1 cellular context compared by ENCODE assay signal in genomic region chr19:45952691-45953505, GRCh38.
A peak's percentile ranks its signal among the peaks of the same experiment; 100 is the strongest.
TF ChIP-seq lines count a peak whose summit lies in the region.

No MANE protein-coding gene starts in this region.

TF ChIP-seq in HepG2, 621 proteins besides CTCF, POLR2A, EP300 and RAD21 (continued from another document and continues in another):
- TF ChIP-seq ZBTB2 (CRISPR knock-in tag; IDR thresholded peaks at IDR 0.05; ENCODE audit: low read depth) (no peak), ZNF44 (CRISPR knock-in tag; IDR thresholded peaks at IDR 0.05) (no peak), RNF2 (conservative IDR thresholded peaks at IDR 0.05; ENCODE audit: low read depth) (no peak), ZNF557 (CRISPR knock-in tag; IDR thresholded peaks at IDR 0.05) (0 out of 2 replicates have a peak, but pooled peaks have one; percentile 72), ZFP37 (CRISPR knock-in tag; IDR thresholded peaks at IDR 0.05; ENCODE audit: borderline replicate concordance) (peak; percentile 28; the same call in 1 of the 2 replicates), SMAD1 (CRISPR knock-in tag; IDR thresholded peaks at IDR 0.05; ENCODE audit: borderline replicate concordance, low read depth) (no peak), IRX3 (CRISPR knock-in tag; IDR thresholded peaks at IDR 0.05; ENCODE audit: borderline replicate concordance, low read depth) (no peak), PHF20 (CRISPR knock-in tag; IDR thresholded peaks at IDR 0.05) (no peak), ZBTB26 (CRISPR knock-in tag; IDR thresholded peaks at IDR 0.05; ENCODE audit: borderline replicate concordance) (0 out of 2 replicates have a peak, but pooled peaks have one; percentile 56), ZNF263 (CRISPR knock-in tag; IDR thresholded peaks at IDR 0.05) (no peak), ZNF577 (CRISPR knock-in tag; IDR thresholded peaks at IDR 0.05; ENCODE audit: borderline replicate concordance, low read depth) (no peak), BHLHE40 (IDR thresholded peaks at IDR 0.05; ENCODE audit: low read length) (no peak), FOXK2 (IDR thresholded peaks at IDR 0.05) (no peak), ZNF629 (CRISPR knock-in tag; conservative IDR thresholded peaks at IDR 0.05) (no peak), ZNF773 (CRISPR knock-in tag; IDR thresholded peaks at IDR 0.05; ENCODE audit: borderline replicate concordance) (no peak), ARNT2 (CRISPR knock-in tag; IDR thresholded peaks at IDR 0.05; ENCODE audit: low read depth) (peak; percentile 40; the same call in 1 of the 2 replicates), ZNF724P (CRISPR knock-in tag; IDR thresholded peaks at IDR 0.05; ENCODE audit: borderline replicate concordance) (no peak), ZKSCAN8 (CRISPR knock-in tag; IDR thresholded peaks at IDR 0.05; ENCODE audit: borderline replicate concordance) (no peak), GPBP1L1 (CRISPR knock-in tag; IDR thresholded peaks at IDR 0.05) (no peak), GABPA (IDR thresholded peaks at IDR 0.05; ENCODE audit: low read depth, low read length) (peak; percentile 22; the same call in 1 of the 2 replicates), GABPA (CRISPR knock-in tag; IDR thresholded peaks at IDR 0.05; ENCODE audit: low read depth) (peak; percentile 55; the same call in 1 of the 2 replicates), MXD1 (CRISPR knock-in tag; IDR thresholded peaks at IDR 0.05) (no peak), MIER3 (CRISPR knock-in tag; IDR thresholded peaks at IDR 0.05; ENCODE audit: borderline replicate concordance) (no peak), HNRNPUL1 (IDR thresholded peaks at IDR 0.05; ENCODE audit: low read depth, low read length) (no peak), ZNF136 (CRISPR knock-in tag; IDR thresholded peaks at IDR 0.05; ENCODE audit: low read depth) (no peak), RXRB (CRISPR knock-in tag; IDR thresholded peaks at IDR 0.05; ENCODE audit: borderline replicate concordance) (no peak), NFKB2 (CRISPR knock-in tag; IDR thresholded peaks at IDR 0.05; ENCODE audit: borderline replicate concordance) (peak; percentile 87; the same call in 1 of the 2 replicates), SKIL (CRISPR knock-in tag; IDR thresholded peaks at IDR 0.05; ENCODE audit: borderline replicate concordance) (no peak), ZNF281 (CRISPR knock-in tag; IDR thresholded peaks at IDR 0.05; ENCODE audit: borderline replicate concordance) (no peak), NONO (IDR thresholded peaks at IDR 0.05) (no peak), NONO (CRISPR knock-in tag; conservative IDR thresholded peaks at IDR 0.05) (no peak), MZF1 (CRISPR knock-in tag; IDR thresholded peaks at IDR 0.05; ENCODE audit: borderline replicate concordance) (no peak), KDM5B (CRISPR knock-in tag; IDR thresholded peaks at IDR 0.05; ENCODE audit: borderline replicate concordance) (peak; percentile 53; the same call in 1 of the 2 replicates), MLX (CRISPR knock-in tag; IDR thresholded peaks at IDR 0.05) (no peak), MBNL3 (CRISPR knock-in tag; conservative IDR thresholded peaks at IDR 0.05) (no peak), RFX3 (CRISPR knock-in tag; IDR thresholded peaks at IDR 0.05) (no peak), AHR (CRISPR knock-in tag; IDR thresholded peaks at IDR 0.05) (0 out of 2 replicates have a peak, but pooled peaks have one; percentile 36), DNMT1 (CRISPR knock-in tag; IDR thresholded peaks at IDR 0.05) (no peak), HDAC6 (IDR thresholded peaks at IDR 0.05; ENCODE audit: low read depth, low read length) (no peak)
- TF ChIP-seq, protein P1, sequence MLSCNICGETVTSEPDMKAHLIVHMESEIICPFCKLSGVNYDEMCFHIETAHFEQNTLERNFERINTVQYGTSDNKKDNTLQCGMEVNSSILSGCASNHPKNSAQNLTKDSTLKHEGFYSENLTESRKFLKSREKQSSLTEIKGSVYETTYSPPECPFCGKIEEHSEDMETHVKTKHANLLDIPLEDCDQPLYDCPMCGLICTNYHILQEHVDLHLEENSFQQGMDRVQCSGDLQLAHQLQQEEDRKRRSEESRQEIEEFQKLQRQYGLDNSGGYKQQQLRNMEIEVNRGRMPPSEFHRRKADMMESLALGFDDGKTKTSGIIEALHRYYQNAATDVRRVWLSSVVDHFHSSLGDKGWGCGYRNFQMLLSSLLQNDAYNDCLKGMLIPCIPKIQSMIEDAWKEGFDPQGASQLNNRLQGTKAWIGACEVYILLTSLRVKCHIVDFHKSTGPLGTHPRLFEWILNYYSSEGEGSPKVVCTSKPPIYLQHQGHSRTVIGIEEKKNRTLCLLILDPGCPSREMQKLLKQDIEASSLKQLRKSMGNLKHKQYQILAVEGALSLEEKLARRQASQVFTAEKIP (CRISPR knock-in tag; IDR thresholded peaks at IDR 0.05; ENCODE audit: borderline replicate concordance), result no peak
- TF ChIP-seq, protein P2, sequence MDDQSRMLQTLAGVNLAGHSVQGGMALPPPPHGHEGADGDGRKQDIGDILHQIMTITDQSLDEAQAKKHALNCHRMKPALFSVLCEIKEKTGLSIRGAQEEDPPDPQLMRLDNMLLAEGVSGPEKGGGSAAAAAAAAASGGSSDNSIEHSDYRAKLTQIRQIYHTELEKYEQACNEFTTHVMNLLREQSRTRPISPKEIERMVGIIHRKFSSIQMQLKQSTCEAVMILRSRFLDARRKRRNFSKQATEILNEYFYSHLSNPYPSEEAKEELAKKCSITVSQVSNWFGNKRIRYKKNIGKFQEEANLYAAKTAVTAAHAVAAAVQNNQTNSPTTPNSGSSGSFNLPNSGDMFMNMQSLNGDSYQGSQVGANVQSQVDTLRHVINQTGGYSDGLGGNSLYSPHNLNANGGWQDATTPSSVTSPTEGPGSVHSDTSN (CRISPR knock-in tag; IDR thresholded peaks at IDR 0.05; ENCODE audit: borderline replicate concordance), result no peak
- TF ChIP-seq, protein P3, sequence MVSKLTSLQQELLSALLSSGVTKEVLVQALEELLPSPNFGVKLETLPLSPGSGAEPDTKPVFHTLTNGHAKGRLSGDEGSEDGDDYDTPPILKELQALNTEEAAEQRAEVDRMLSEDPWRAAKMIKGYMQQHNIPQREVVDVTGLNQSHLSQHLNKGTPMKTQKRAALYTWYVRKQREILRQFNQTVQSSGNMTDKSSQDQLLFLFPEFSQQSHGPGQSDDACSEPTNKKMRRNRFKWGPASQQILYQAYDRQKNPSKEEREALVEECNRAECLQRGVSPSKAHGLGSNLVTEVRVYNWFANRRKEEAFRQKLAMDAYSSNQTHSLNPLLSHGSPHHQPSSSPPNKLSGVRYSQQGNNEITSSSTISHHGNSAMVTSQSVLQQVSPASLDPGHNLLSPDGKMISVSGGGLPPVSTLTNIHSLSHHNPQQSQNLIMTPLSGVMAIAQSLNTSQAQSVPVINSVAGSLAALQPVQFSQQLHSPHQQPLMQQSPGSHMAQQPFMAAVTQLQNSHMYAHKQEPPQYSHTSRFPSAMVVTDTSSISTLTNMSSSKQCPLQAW (CRISPR knock-in tag; IDR thresholded peaks at IDR 0.05), result no peak
- TF ChIP-seq, protein P4, sequence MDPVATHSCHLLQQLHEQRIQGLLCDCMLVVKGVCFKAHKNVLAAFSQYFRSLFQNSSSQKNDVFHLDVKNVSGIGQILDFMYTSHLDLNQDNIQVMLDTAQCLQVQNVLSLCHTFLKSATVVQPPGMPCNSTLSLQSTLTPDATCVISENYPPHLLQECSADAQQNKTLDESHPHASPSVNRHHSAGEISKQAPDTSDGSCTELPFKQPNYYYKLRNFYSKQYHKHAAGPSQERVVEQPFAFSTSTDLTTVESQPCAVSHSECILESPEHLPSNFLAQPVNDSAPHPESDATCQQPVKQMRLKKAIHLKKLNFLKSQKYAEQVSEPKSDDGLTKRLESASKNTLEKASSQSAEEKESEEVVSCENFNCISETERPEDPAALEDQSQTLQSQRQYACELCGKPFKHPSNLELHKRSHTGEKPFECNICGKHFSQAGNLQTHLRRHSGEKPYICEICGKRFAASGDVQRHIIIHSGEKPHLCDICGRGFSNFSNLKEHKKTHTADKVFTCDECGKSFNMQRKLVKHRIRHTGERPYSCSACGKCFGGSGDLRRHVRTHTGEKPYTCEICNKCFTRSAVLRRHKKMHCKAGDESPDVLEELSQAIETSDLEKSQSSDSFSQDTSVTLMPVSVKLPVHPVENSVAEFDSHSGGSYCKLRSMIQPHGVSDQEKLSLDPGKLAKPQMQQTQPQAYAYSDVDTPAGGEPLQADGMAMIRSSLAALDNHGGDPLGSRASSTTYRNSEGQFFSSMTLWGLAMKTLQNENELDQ (CRISPR knock-in tag; IDR thresholded peaks at IDR 0.05; ENCODE audit: borderline replicate concordance), result no peak
- TF ChIP-seq, protein P5, sequence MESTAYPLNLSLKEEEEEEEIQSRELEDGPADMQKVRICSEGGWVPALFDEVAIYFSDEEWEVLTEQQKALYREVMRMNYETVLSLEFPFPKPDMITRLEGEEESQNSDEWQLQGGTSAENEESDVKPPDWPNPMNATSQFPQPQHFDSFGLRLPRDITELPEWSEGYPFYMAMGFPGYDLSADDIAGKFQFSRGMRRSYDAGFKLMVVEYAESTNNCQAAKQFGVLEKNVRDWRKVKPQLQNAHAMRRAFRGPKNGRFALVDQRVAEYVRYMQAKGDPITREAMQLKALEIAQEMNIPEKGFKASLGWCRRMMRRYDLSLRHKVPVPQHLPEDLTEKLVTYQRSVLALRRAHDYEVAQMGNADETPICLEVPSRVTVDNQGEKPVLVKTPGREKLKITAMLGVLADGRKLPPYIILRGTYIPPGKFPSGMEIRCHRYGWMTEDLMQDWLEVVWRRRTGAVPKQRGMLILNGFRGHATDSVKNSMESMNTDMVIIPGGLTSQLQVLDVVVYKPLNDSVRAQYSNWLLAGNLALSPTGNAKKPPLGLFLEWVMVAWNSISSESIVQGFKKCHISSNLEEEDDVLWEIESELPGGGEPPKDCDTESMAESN (CRISPR knock-in tag; conservative IDR thresholded peaks at IDR 0.05), result no peak
